ENCODE assay signal across 8 cellular contexts in the genomic region with DNA sequence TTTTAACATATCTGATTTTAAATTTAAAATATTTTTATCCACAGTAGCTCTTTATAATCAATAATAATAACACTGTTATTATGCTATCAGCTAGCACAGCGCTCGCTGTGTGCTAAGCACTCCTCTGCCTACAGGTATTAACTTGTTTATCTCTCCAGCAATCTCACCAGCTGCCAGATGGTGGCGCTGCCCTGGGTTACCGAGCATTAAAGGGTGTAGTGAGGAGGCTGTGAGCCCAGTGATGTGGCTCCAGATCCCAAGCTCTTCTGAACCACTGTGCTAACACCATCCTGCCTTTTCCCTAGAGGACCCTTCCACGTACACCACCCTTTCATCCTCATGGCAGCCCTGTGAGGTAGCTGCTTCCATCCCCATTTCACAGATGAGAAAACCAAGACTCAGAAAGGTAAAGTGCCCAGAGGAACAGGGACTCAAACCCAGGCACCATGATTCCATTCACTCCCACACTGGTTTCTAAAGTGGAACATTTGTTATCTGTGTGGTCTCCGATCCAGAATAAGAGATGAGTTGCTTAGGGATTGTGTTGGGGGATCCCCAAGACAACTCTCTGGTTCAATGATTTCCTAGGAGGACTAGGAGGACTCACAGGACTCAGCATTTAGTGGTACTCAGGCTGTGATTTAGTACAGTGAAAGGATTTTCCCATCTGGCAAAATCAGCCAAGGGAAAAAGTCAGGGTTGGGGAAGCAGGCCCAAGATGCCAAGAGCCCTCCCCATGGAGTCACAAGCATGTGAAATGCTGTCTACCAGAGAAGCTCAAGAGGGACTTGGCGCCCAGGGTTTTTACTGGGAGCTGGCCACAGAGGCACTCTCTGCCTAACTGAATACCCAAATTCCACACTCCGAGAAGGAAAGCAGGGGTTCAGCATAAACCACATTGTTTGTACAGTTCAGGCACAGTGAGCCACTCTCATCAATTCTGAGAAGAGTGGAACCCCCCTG. TPM values are rescaled to one million over a fixed set of nuclear protein-coding genes. Genes with fewer than 3 reads are reported as not detected.
DNase-seq lines count a peak whose midpoint lies in the region; ATAC-seq lines count a peak whose summit lies in the region.

No MANE protein-coding gene starts in this region.

- peak; percentile 37 for DNase-seq in activated CD4-positive, CD25-positive, alpha-beta regulatory T cell treated with anti-CD3 and anti-CD28 coated beads, Interleukin-2, amount 50 U/mL, for 72 hours
- DNase-seq in Jurkat, Clone E6-1 (ENCODE audit: low read depth, low spot score) = peak; percentile 35
- DNase-seq in activated CD4-positive, alpha-beta T cell treated with anti-CD3 and anti-CD28 coated beads for 48 hours = peak; percentile 77
- DNase-seq in iPS-NIHi7 (ENCODE audit: extremely low spot score) (peak; percentile 70), NCI-H187 (lab: John Stamatoyannopoulos, UW) (no peak), NOMO-1 treated with dmso at 0.1 percent for 144 hours (lab: John Stamatoyannopoulos, UW; ENCODE audit: unreplicated experiment) (no peak), NCI-H2107 treated with DMSO at 0.1 percent for 48 hours (lab: John Stamatoyannopoulos, UW; ENCODE audit: unreplicated experiment) (no peak)

- no peak for ATAC-seq in activated CD4-positive, CD25-positive, alpha-beta regulatory T cell treated with anti-CD3 and anti-CD28 coated beads, Interleukin-2, amount 50 U/mL, for 24 hours

- H3K4me3 ChIP-seq in Jurkat, Clone E6-1 (ENCODE audit: low read length) = no peak overlapping the region

RNA-seq across cellular contexts. Expression of a gene that starts 7.0 kb away (rescaled TPM):
- polyA plus RNA-seq in Jurkat, Clone E6-1 (2012; ENCODE audit: insufficient read depth, insufficient read length) = 15.1 TPM

RNA-seq across cellular contexts. Expression of a gene that starts 24.8 kb away (rescaled TPM):
- 7.9 TPM for polyA plus RNA-seq in Jurkat, Clone E6-1 (2012; ENCODE audit: insufficient read depth, insufficient read length)

Comparison
In these comparisons a context has a peak if more than half of its experiments do, and no peak if none do; other contexts are left out.
1. DNase-seq: peak in activated CD4-positive, CD25-positive, alpha-beta regulatory T cell treated with anti-CD3 and anti-CD28 coated beads, Interleukin-2, amount 50 U/mL, for 72 hours (single experiment), Jurkat, Clone E6-1 (single experiment), activated CD4-positive, alpha-beta T cell treated with anti-CD3 and anti-CD28 coated beads for 48 hours (single experiment) and iPS-NIHi7 (single experiment); none in NCI-H187 (0 of 2), NOMO-1 treated with dmso at 0.1 percent for 144 hours (single experiment) and NCI-H2107 treated with DMSO at 0.1 percent for 48 hours (single experiment).